ENCODE assay signal across 8 cellular contexts in genomic region chr16:56932588-56933265, GRCh38. TPM values are rescaled to one million over a fixed set of nuclear protein-coding genes. Genes with fewer than 3 reads are reported as not detected.
DNase-seq lines count a peak whose midpoint lies in the region; ATAC-seq and TF ChIP-seq lines count a peak whose summit lies in the region.

No MANE protein-coding gene starts in this region.

- DNase-seq in AG09309 (ENCODE audit: low read depth) (peak; percentile 44), M059J (ENCODE audit: low read depth) (peak; percentile 77), T-helper 17 cell (peak in 2 of 3 donors; percentile 22), caudate nucleus (lab: John Stamatoyannopoulos, UW) (peak in 53 of 61 donors; percentile 21 to 83 (median 64)), iPS-NIHi11 (ENCODE audit: low spot score) (peak; percentile 61), skeletal muscle cell (ENCODE audit: low read depth) (no peak)

- TF ChIP-seq CTCF in AG09309 (IDR thresholded peaks at IDR 0.05; ENCODE audit: control insufficient read depth, insufficient read depth, low read depth, low read length, missing control alignments): no peak

- peak overlapping the region; percentile 98 for H3K27ac ChIP-seq in caudate nucleus (ENCODE audit: low read depth, low read length)

- H3K4me3 ChIP-seq in AG09309 (ENCODE audit: control insufficient read depth, low read depth, low read length): peak overlapping the region; percentile 91
- H3K4me3 ChIP-seq in skeletal muscle cell (ENCODE audit: low read depth, low read length): peak overlapping the region; percentile 99

- H3K36me3 Mint-ChIP-seq in T-helper 17 cell (ENCODE audit: low read depth): peaks cover 8% of the 10 kb centered on the region

- H3K27ac Mint-ChIP-seq in T-helper 17 cell: peak overlapping the region; percentile 99

- no peaks in the 10 kb centered on the region for H3K9me3 ChIP-seq in T-helper 17 cell (ENCODE audit: control insufficient read depth, low read length, poor library complexity, severe bottlenecking)

- peaks cover 31% of the 10 kb centered on the region for H3K4me1 Mint-ChIP-seq in T-helper 17 cell

- peak; percentile 1 for ATAC-seq in GM18517 (IDR thresholded peaks at IDR 0.05; ENCODE audit: unreplicated experiment)
- ATAC-seq in T-helper 17 cell: no peak
- no peak for ATAC-seq in HG03565 (IDR thresholded peaks at IDR 0.05; ENCODE audit: unreplicated experiment)

- no peaks in the 10 kb centered on the region for H3K27me3 Mint-ChIP-seq in T-helper 17 cell

- H3K4me3 Mint-ChIP-seq in T-helper 17 cell: peak overlapping the region; percentile 96

RNA-seq across cellular contexts. Expression of gene HERPUD1, which starts 0.8 kb away (rescaled TPM):
- 104 and 124 TPM in 2 replicates for total RNA-seq in M059J (2014; rRNA removed; shearing (Covaris generic))
- total RNA-seq in T-helper 17 cell: 100 to 1,000 TPM; 225 to 255 TPM

RNA-seq across cellular contexts. Expression of gene CETP, which starts 29.0 kb away (rescaled TPM):
- not detected in 2 replicates for total RNA-seq in M059J (2014; rRNA removed; shearing (Covaris generic))
- 1 to 10 TPM in 1 of 2 donors, not detected in 1; 2.3 TPM for total RNA-seq in T-helper 17 cell

RNA-seq across cellular contexts. Expression of gene NLRC5, which starts 56.6 kb away (rescaled TPM):
- 25.2 and 31.1 TPM in 2 replicates for total RNA-seq in M059J (2014; rRNA removed; shearing (Covaris generic))
- 100 to 1,000 TPM; 381 to 578 TPM for total RNA-seq in T-helper 17 cell

Comparison
In these comparisons a context has a peak if more than half of its experiments do, and no peak if none do; other contexts are left out.
1. RNA of gene NLRC5, which starts 56.6 kb away (total RNA-seq): 381 to 578 TPM in T-helper 17 cell; 25.2 to 31.1 TPM in M059J; every median in the first group is over 10 times any median in the second.